In genomic region chr3:134885877-134886621, GRCh38 we compare ENCODE assay signal across 8 cellular contexts.
A peak's percentile ranks its signal among the peaks of the same experiment; 100 is the strongest.
DNase-seq lines count a peak whose midpoint lies in the region; ATAC-seq, FAIRE-seq and TF ChIP-seq lines count a peak whose summit lies in the region.

No MANE protein-coding gene starts in this region.

- no peak overlapping the region for H3K4me2 ChIP-seq in neuronal stem cell (ENCODE audit: insufficient read depth, low read length, poor library complexity, severe bottlenecking)

- TF ChIP-seq POLR2A in GM12891 (IDR thresholded peaks at IDR 0.05; ENCODE audit: low read depth, low read length), result no peak

- no peak overlapping the region for H3K4ac ChIP-seq in neuronal stem cell (ENCODE audit: low read length)

- DNase-seq in GM12891 (ENCODE audit: insufficient read length, low spot score) (peak; percentile 32), iPS-NIHi7 (ENCODE audit: extremely low spot score) (peak; percentile 50), superior temporal gyrus (ENCODE audit: extremely low spot score) (no peak), ureter (ENCODE audit: low spot score) (no peak), neuronal stem cell (ENCODE audit: low spot score) (no peak)
- DNase-seq in CD4-positive, alpha-beta memory T cell, result no peak

- H3K79me1 ChIP-seq in neuronal stem cell (ENCODE audit: low read depth, low read length), result no peaks in the 10 kb centered on the region

- H2AK5ac ChIP-seq in neuronal stem cell (ENCODE audit: low read depth, low read length), result no peak overlapping the region

- peak; percentile 85 for FAIRE-seq in GM12891 (lab: Jason Lieb, UNC)

- POLR2A ChIA-PET in CD4-positive, alpha-beta memory T cell (lab: Charles Lee; ENCODE audit: partially characterized antibody), result no interaction called here

- H3K14ac ChIP-seq in neuronal stem cell (ENCODE audit: low read length), result no peak overlapping the region

- H2BK120ac ChIP-seq in neuronal stem cell (ENCODE audit: low read depth, low read length), result no peak overlapping the region

- H3K4me3 ChIP-seq in CD4-positive, alpha-beta memory T cell (ENCODE audit: low read length in 2 of 2), result no peak overlapping the region
- no peak overlapping the region for H3K4me3 ChIP-seq in neuronal stem cell (ENCODE audit: low read length in 2 of 2)

- no peak overlapping the region for H3K4me3 Mint-ChIP-seq in CD4-positive, alpha-beta memory T cell

- no peak overlapping the region for H3K27ac Mint-ChIP-seq in CD4-positive, alpha-beta memory T cell

- H3K9ac ChIP-seq in neuronal stem cell (ENCODE audit: low read depth, low read length, poor library complexity), result no peak overlapping the region

- no peak overlapping the region for H3K18ac ChIP-seq in neuronal stem cell (ENCODE audit: low read length)

- H3K27me3 Mint-ChIP-seq in CD4-positive, alpha-beta memory T cell, result peaks cover 0 to 2% of the 10 kb centered on the region in 2 donors

- H4K8ac ChIP-seq in neuronal stem cell (ENCODE audit: low read depth, low read length), result no peak overlapping the region

- H2BK5ac ChIP-seq in neuronal stem cell (ENCODE audit: low read length), result no peak overlapping the region

- CTCF ChIA-PET in CD4-positive, alpha-beta memory T cell (lab: Charles Lee; ENCODE audit: partially characterized antibody), result no interaction called here

- no CpG with 5 or more reads among the region's 6 CpGs for whole genome bisulfite sequencing in neuronal stem cell (ENCODE audit: extremely low coverage in 2 of 2, insufficient read length in 2 of 2, insufficient replicate concordance in 1 of 2), 2 donors

- no peak overlapping the region for H2BK12ac ChIP-seq in neuronal stem cell (ENCODE audit: low read length)

- no peaks in the 10 kb centered on the region for H3K9me3 ChIP-seq in CD4-positive, alpha-beta memory T cell (ENCODE audit: control insufficient read depth in 1 of 2, low read length in 2 of 2)
- H3K9me3 ChIP-seq in neuronal stem cell (replicated peaks in 1 of 2; ENCODE audit: control insufficient read depth in 2 of 2, insufficient read depth in 1 of 2, low read depth in 1 of 2, low read length in 2 of 2), result no peaks in the 10 kb centered on the region

- no peaks in the 10 kb centered on the region for H3K4me1 Mint-ChIP-seq in CD4-positive, alpha-beta memory T cell

- no peak overlapping the region for H4K91ac ChIP-seq in neuronal stem cell (ENCODE audit: low read depth, low read length, poor library complexity)

- H3K4me1 ChIP-seq in CD4-positive, alpha-beta memory T cell (ENCODE audit: insufficient read depth, low read length), result no peaks in the 10 kb centered on the region
- H3K4me1 ChIP-seq in neuronal stem cell (ENCODE audit: control insufficient read depth in 2 of 2, insufficient read depth in 1 of 2, low read depth in 1 of 2, low read length in 2 of 2), result peaks cover 0 to 4% of the 10 kb centered on the region in 2 donors

- peaks cover 0 to 4% (median 0%) of the 10 kb centered on the region in 8 donors for H3K9me3 Mint-ChIP-seq in CD4-positive, alpha-beta memory T cell

- no peaks in the 10 kb centered on the region for H3K27me3 ChIP-seq in CD4-positive, alpha-beta memory T cell (ENCODE audit: insufficient read depth, low read length)
- H3K27me3 ChIP-seq in neuronal stem cell (ENCODE audit: control insufficient read depth in 3 of 3, insufficient read depth in 3 of 3, low read depth in 1 of 3, low read length in 3 of 3), result no peaks in the 10 kb centered on the region

- H3K23ac ChIP-seq in neuronal stem cell (ENCODE audit: low read depth, low read length, poor library complexity), result no peak overlapping the region

- intact Hi-C loops in CD4-positive, alpha-beta memory T cell (cut with micrococcal nuclease), result no loop called here

- no peak overlapping the region for H3K27ac ChIP-seq in CD4-positive, alpha-beta memory T cell (ENCODE audit: low read depth, low read length)
- no peak overlapping the region for H3K27ac ChIP-seq in neuronal stem cell (replicated peaks; ENCODE audit: low read length)

- no peaks in the 10 kb centered on the region for H3K36me3 ChIP-seq in CD4-positive, alpha-beta memory T cell (ENCODE audit: insufficient read depth, low read length)
- H3K36me3 ChIP-seq in neuronal stem cell (replicated peaks in 1 of 2; ENCODE audit: control insufficient read depth in 2 of 2, insufficient read depth in 2 of 2, low read length in 2 of 2), result no peaks in the 10 kb centered on the region

- H2BK15ac ChIP-seq in neuronal stem cell (ENCODE audit: low read length), result no peak overlapping the region

- H2AFZ ChIP-seq in neuronal stem cell (ENCODE audit: low read length), result no peak overlapping the region

- no peaks in the 10 kb centered on the region for H3K36me3 Mint-ChIP-seq in CD4-positive, alpha-beta memory T cell

- ATAC-seq in GM21529 (IDR thresholded peaks at IDR 0.05; ENCODE audit: unreplicated experiment), result peak; percentile 92
- ATAC-seq in HG03571 (IDR thresholded peaks at IDR 0.05; ENCODE audit: unreplicated experiment), result peak; percentile 94

TF ChIP-seq in GM12891, 5 proteins besides CTCF, POLR2A, EP300 and RAD21:
- TF ChIP-seq POU2F2 (IDR thresholded peaks at IDR 0.05; ENCODE audit: low read depth, low read length) (no peak), SPI1 (IDR thresholded peaks at IDR 0.05; ENCODE audit: low read depth, low read length) (no peak), TAF1 (IDR thresholded peaks at IDR 0.05; ENCODE audit: low read depth, low read length) (no peak)

Comparison
In these comparisons a context has a peak if more than half of its experiments do, and no peak if none do; other contexts are left out.
1. DNase-seq: peak in GM12891 (single experiment) and iPS-NIHi7 (single experiment); none in CD4-positive, alpha-beta memory T cell (0 of 5), superior temporal gyrus (single experiment), ureter (single experiment) and neuronal stem cell (single experiment).